20 cellular contexts compared by ENCODE assay signal in genomic region chr10:60853107-60853506, GRCh38.
DNase-seq lines count a peak whose midpoint lies in the region; ATAC-seq and TF ChIP-seq lines count a peak whose summit lies in the region.
"Had no signal": no experiment of that assay in that cellular context is flagged by ENCODE, and none has a peak within 500 bp of the region (broad histone marks: within the 10 kb centered on the region; RNA-seq: fewer than 3 reads in every experiment).

No MANE protein-coding gene starts in this region.

- DNase-seq in AG20443 (ENCODE audit: low spot score): peak; percentile 40
- peak; percentile 21 for DNase-seq in MG63
- peak in 1 of 2 donors; percentile 26 for DNase-seq in heart right ventricle
- DNase-seq in osteoblast (ENCODE audit: insufficient read length, low spot score, missing footprints): no peak
- DNase-seq in upper lobe of right lung: no peak
- no peak for DNase-seq in activated CD8-positive, alpha-beta T cell treated with anti-CD3 and anti-CD28 coated beads, Interleukin-2, amount 10 ng/mL, durations not matched to agents 7 days and 5 days
- DNase-seq in stimulated activated CD4-positive, alpha-beta T cell treated with anti-CD3 and anti-CD28 coated beads, Interleukin-2, amount 100 ng/mL, for 24 hours: no peak
- DNase-seq in GM13976 (ENCODE audit: low spot score): no peak
- DNase-seq: CD8-positive, alpha-beta memory T cell; DMS53; EL; GOT3; KBM-7; MV-4-11; NCI-H187; NCI-H2171; NCI-H526; PC-3; RPMI8226 had no signal

- in situ Hi-C loops in GM13976 (cut with MboI; ENCODE audit: low sequenced_read_pairs, unreplicated experiment): no loop called here

- H2AFZ ChIP-seq in osteoblast (ENCODE audit: low read length): peak overlapping the region; percentile 65

- no peaks in the 10 kb centered on the region for H3K9me3 Mint-ChIP-seq in activated CD8-positive, alpha-beta T cell treated with anti-CD3 and anti-CD28 coated beads, Interleukin-2, amount 10 ng/mL, durations not matched to agents 7 days and 5 days (ENCODE audit: insufficient read depth)

- ATAC-seq in heart right ventricle: peak in 6 of 8 donors; percentile 31 to 77 (median 70)
- ATAC-seq in upper lobe of right lung: no peak
- no peak for ATAC-seq in activated CD8-positive, alpha-beta T cell treated with anti-CD3 and anti-CD28 coated beads, Interleukin-2, amount 10 ng/mL, durations not matched to agents 7 days and 5 days
- ATAC-seq: PC-3 had no signal

- no peak overlapping the region for H3K4me3 ChIP-seq in MG63
- H3K4me3 ChIP-seq in heart right ventricle: no peak overlapping the region
- H3K4me3 ChIP-seq in osteoblast (ENCODE audit: insufficient read depth, low read length): no peak overlapping the region
- no peak overlapping the region for H3K4me3 ChIP-seq in upper lobe of right lung
- H3K4me3 ChIP-seq: BLaER1 treated with 17β-estradiol and CSF1 and Interleukin-3, amounts not matched to agents 10 nM and 100 nM had no signal

- H3K4me2 ChIP-seq in osteoblast (ENCODE audit: insufficient read depth, low read length): no peak overlapping the region

- H3K36me3 ChIP-seq in MG63 (no peaks in the 10 kb centered on the region), heart right ventricle (no peaks in the 10 kb centered on the region), osteoblast (ENCODE audit: insufficient read depth, low read length) (no peaks in the 10 kb centered on the region), upper lobe of right lung (no peaks in the 10 kb centered on the region)
- H3K36me3 ChIP-seq: BLaER1 treated with 17β-estradiol and CSF1 and Interleukin-3, amounts not matched to agents 10 nM and 100 nM had no signal

- H3K9me3 ChIP-seq in MG63 (no peaks in the 10 kb centered on the region), heart right ventricle (peaks cover 0 to 24% (median 0%) of the 10 kb centered on the region in 11 donors), osteoblast (ENCODE audit: low read depth, low read length) (no peaks in the 10 kb centered on the region), upper lobe of right lung (peaks cover 9% of the 10 kb centered on the region)

- peaks cover 8 to 37% (median 21%) of the 10 kb centered on the region in 9 donors for H3K4me1 ChIP-seq in heart right ventricle
- no peaks in the 10 kb centered on the region for H3K4me1 ChIP-seq in osteoblast (ENCODE audit: insufficient read depth, low read length)
- peaks cover 8% of the 10 kb centered on the region for H3K4me1 ChIP-seq in upper lobe of right lung

- TF ChIP-seq CTCF in heart right ventricle (IDR thresholded peaks at IDR 0.05) (no peak), osteoblast (IDR thresholded peaks at IDR 0.05; ENCODE audit: extremely low read depth, low read depth, low read length) (no peak), upper lobe of right lung (IDR thresholded peaks at IDR 0.05) (no peak), GM13976 (IDR thresholded peaks at IDR 0.05; ENCODE audit: borderline replicate concordance, control extremely low read depth, extremely low read depth, insufficient read depth, missing control alignments) (no peak)

- no peaks in the 10 kb centered on the region for H3K4me1 Mint-ChIP-seq in activated CD8-positive, alpha-beta T cell treated with anti-CD3 and anti-CD28 coated beads, Interleukin-2, amount 10 ng/mL, durations not matched to agents 7 days and 5 days (ENCODE audit: low read depth)
- H3K4me1 Mint-ChIP-seq: CD8-positive, alpha-beta memory T cell had no signal

- 63 to 70% methylated on average over 4 of the region's 4 CpGs for WGBS in heart right ventricle, 2 donors

- no peaks in the 10 kb centered on the region for H3K36me3 Mint-ChIP-seq in activated CD8-positive, alpha-beta T cell treated with anti-CD3 and anti-CD28 coated beads, Interleukin-2, amount 10 ng/mL, durations not matched to agents 7 days and 5 days (ENCODE audit: low read depth)
- H3K36me3 Mint-ChIP-seq: CD8-positive, alpha-beta memory T cell had no signal

- no peaks in the 10 kb centered on the region for H4K20me1 ChIP-seq in osteoblast (ENCODE audit: insufficient read depth, low read length)
- H4K20me1 ChIP-seq: BLaER1 treated with 17β-estradiol and CSF1 and Interleukin-3, amounts not matched to agents 10 nM and 100 nM had no signal

- no peaks in the 10 kb centered on the region for H3K27me3 ChIP-seq in MG63
- H3K27me3 ChIP-seq in heart right ventricle: no peaks in the 10 kb centered on the region
- no peaks in the 10 kb centered on the region for H3K27me3 ChIP-seq in osteoblast (ENCODE audit: insufficient read depth, low read length)
- no peaks in the 10 kb centered on the region for H3K27me3 ChIP-seq in upper lobe of right lung
- H3K27me3 ChIP-seq: BLaER1 treated with 17β-estradiol and CSF1 and Interleukin-3, amounts not matched to agents 10 nM and 100 nM had no signal

- POLR2A ChIA-PET in activated CD8-positive, alpha-beta T cell treated with anti-CD3 and anti-CD28 coated beads, Interleukin-2, amount 10 ng/mL, durations not matched to agents 7 days and 5 days (lab: Charles Lee): no interaction called here

- no peaks in the 10 kb centered on the region for H3K79me2 ChIP-seq in osteoblast (ENCODE audit: insufficient read depth, low read length)

- H3K27ac ChIP-seq in heart right ventricle (peak overlapping the region in 5 of 10 donors; percentile 26 to 42 (median 35)), osteoblast (ENCODE audit: low read depth, low read length) (no peak overlapping the region), upper lobe of right lung (no peak overlapping the region)
- H3K27ac ChIP-seq: BLaER1 treated with 17β-estradiol and CSF1 and Interleukin-3, amounts not matched to agents 10 nM and 100 nM had no signal

- no peak overlapping the region for H3K4me3 Mint-ChIP-seq in activated CD8-positive, alpha-beta T cell treated with anti-CD3 and anti-CD28 coated beads, Interleukin-2, amount 10 ng/mL, durations not matched to agents 7 days and 5 days
- H3K4me3 Mint-ChIP-seq: CD8-positive, alpha-beta memory T cell had no signal

- H3K27ac Mint-ChIP-seq in activated CD8-positive, alpha-beta T cell treated with anti-CD3 and anti-CD28 coated beads, Interleukin-2, amount 10 ng/mL, durations not matched to agents 7 days and 5 days: no peak overlapping the region
- H3K27ac Mint-ChIP-seq: CD8-positive, alpha-beta memory T cell had no signal

- CTCF ChIA-PET in activated CD8-positive, alpha-beta T cell treated with anti-CD3 and anti-CD28 coated beads, Interleukin-2, amount 10 ng/mL, durations not matched to agents 7 days and 5 days (lab: Charles Lee): no interaction called here

- no peaks in the 10 kb centered on the region for H3K27me3 Mint-ChIP-seq in activated CD8-positive, alpha-beta T cell treated with anti-CD3 and anti-CD28 coated beads, Interleukin-2, amount 10 ng/mL, durations not matched to agents 7 days and 5 days (ENCODE audit: low read depth)

- intact Hi-C loops in heart right ventricle (cut with DNase I) (no loop called here), upper lobe of right lung (cut with DNase I) (no loop called here)

Comparison
In these comparisons a context has a peak if more than half of its experiments do, and no peak if none do; other contexts are left out.
1. DNase-seq: peak in AG20443 (single experiment) and MG63 (single experiment); none in osteoblast (single experiment), upper lobe of right lung (single experiment), activated CD8-positive, alpha-beta T cell treated with anti-CD3 and anti-CD28 coated beads, Interleukin-2, amount 10 ng/mL, durations not matched to agents 7 days and 5 days (single experiment), stimulated activated CD4-positive, alpha-beta T cell treated with anti-CD3 and anti-CD28 coated beads, Interleukin-2, amount 100 ng/mL, for 24 hours (0 of 2) and GM13976 (single experiment).
2. ATAC-seq: peak in heart right ventricle (6 of 8); none in upper lobe of right lung (single experiment) and activated CD8-positive, alpha-beta T cell treated with anti-CD3 and anti-CD28 coated beads, Interleukin-2, amount 10 ng/mL, durations not matched to agents 7 days and 5 days (single experiment).